17 cellular contexts compared by ENCODE assay signal in genomic region chr10:3395041-3395440, GRCh38.
DNase-seq lines count a peak whose midpoint lies in the region; ATAC-seq and TF ChIP-seq lines count a peak whose summit lies in the region.
"Had no signal": no experiment of that assay in that cellular context is flagged by ENCODE, and none has a peak within 500 bp of the region (broad histone marks: within the 10 kb centered on the region; RNA-seq: fewer than 3 reads in every experiment).

No MANE protein-coding gene starts in this region.

- H3K9me2 ChIP-seq in SK-N-SH: no peaks in the 10 kb centered on the region

- in situ Hi-C loops in transverse colon (cut with MboI; ENCODE audit: low pct_ligation_motif_present in 1 of 4, low pct_unique_long_range_greater_than_20kb in 1 of 4, low sequenced_read_pairs in 3 of 4): no loop called here

- H3K27me3 ChIP-seq in SK-N-SH (ENCODE audit: insufficient read depth) (no peaks in the 10 kb centered on the region), transverse colon (no peaks in the 10 kb centered on the region), H7 (ENCODE audit: control insufficient read depth, insufficient read depth, low read length) (no peaks in the 10 kb centered on the region)
- H3K27me3 ChIP-seq: BE2C, MG63 had no signal

- H3K36me3 ChIP-seq in SK-N-SH (replicated peaks in 1 of 2; ENCODE audit: control insufficient read depth in 1 of 2, insufficient read depth in 2 of 2, low read length in 1 of 2): no peaks in the 10 kb centered on the region
- H3K36me3 ChIP-seq in transverse colon: no peaks in the 10 kb centered on the region
- H3K36me3 ChIP-seq in H7 (replicated peaks; ENCODE audit: control insufficient read depth, insufficient read depth, low read length): no peaks in the 10 kb centered on the region
- H3K36me3 ChIP-seq: BE2C, MG63 had no signal

- H3K4me2 ChIP-seq in SK-N-SH: no peak overlapping the region

- no peaks in the 10 kb centered on the region for H4K20me1 ChIP-seq in SK-N-SH (ENCODE audit: insufficient read depth)

- no peaks in the 10 kb centered on the region for H3K9me3 ChIP-seq in SK-N-SH
- no peaks in the 10 kb centered on the region for H3K9me3 ChIP-seq in transverse colon
- H3K9me3 ChIP-seq: BE2C, Caco-2, MG63 had no signal

- no peak overlapping the region for H3K4me3 ChIP-seq in SK-N-SH (ENCODE audit: low read depth in 2 of 2, low read length in 1 of 2)
- H3K4me3 ChIP-seq in transverse colon: no peak overlapping the region
- no peak overlapping the region for H3K4me3 ChIP-seq in H7 (ENCODE audit: insufficient read depth, low read depth, low read length)
- H3K4me3 ChIP-seq: MG63, SK-N-MC had no signal

- H3K4me1 ChIP-seq in SK-N-SH (ENCODE audit: control insufficient read depth in 1 of 2, insufficient read depth in 2 of 2, low read depth in 1 of 2, low read length in 1 of 2) (peaks cover 6 to 60% of the 10 kb centered on the region in 2 experiments; a peak in 3 of 4 replicates), transverse colon (peaks cover 0 to 5% (median 0%) of the 10 kb centered on the region in 4 donors)
- H3K4me1 ChIP-seq: Caco-2 had no signal

- no peak for ATAC-seq in SK-N-SH treated with all-trans-retinoic acid at 6 μM for 48 hours
- no peak for ATAC-seq in GM21723 (IDR thresholded peaks at IDR 0.05; ENCODE audit: unreplicated experiment)
- ATAC-seq in HG03442 (IDR thresholded peaks at IDR 0.05; ENCODE audit: unreplicated experiment): no peak

- DNase-seq in SK-N-SH: peak; percentile 38
- DNase-seq in NCI-H69 (lab: John Stamatoyannopoulos, UW): peak; percentile 25
- peak; percentile 74 for DNase-seq in kidney tubule cell (ENCODE audit: low spot score)
- DNase-seq in transverse colon: no peak
- no peak for DNase-seq in H7
- DNase-seq: Caco-2; CD4-positive, alpha-beta T cell; DMS 273 treated with DMSO at 0.1 percent for 48 hours; GOT3; MG63; NCI-H187 treated with DMSO at 0.1 percent for 48 hours; NCI-H524 treated with DMSO at 0.1 percent for 48 hours had no signal

- CTCF ChIA-PET in SK-N-SH (lab: Yijun Ruan, JAX): interaction anchor here (1.3 to 2.4 kb wide), 2 partner anchors 8 to 155 kb away, joined by 3 to 10 read pairs; no protein-coding TSS in a partner anchor

- no peak overlapping the region for H3K9ac ChIP-seq in SK-N-SH

- no peak overlapping the region for H2AFZ ChIP-seq in SK-N-SH (ENCODE audit: low read depth)

- H3F3A ChIP-seq in SK-N-SH (replicated peaks; ENCODE audit: insufficient read depth): no peaks in the 10 kb centered on the region

- no peaks in the 10 kb centered on the region for H3K79me2 ChIP-seq in SK-N-SH (ENCODE audit: insufficient read depth)

- peak overlapping the region in 1 of 2 experiments; percentile 95; a peak in 2 of 4 replicates for H3K27ac ChIP-seq in SK-N-SH (ENCODE audit: low read depth in 2 of 2, low read length in 1 of 2)
- H3K27ac ChIP-seq in transverse colon: peak overlapping the region in 3 of 4 donors; percentile 23 to 54 (median 26)
- H3K27ac ChIP-seq: SK-N-MC had no signal

- no peak for TF ChIP-seq RAD21 in SK-N-SH (IDR thresholded peaks at IDR 0.05; ENCODE audit: low read length)

- no peak for TF ChIP-seq EP300 in SK-N-SH (IDR thresholded peaks at IDR 0.05; ENCODE audit: borderline replicate concordance in 1 of 2, low read depth in 1 of 2, low read length in 1 of 2)
- no peak for TF ChIP-seq EP300 in transverse colon (IDR thresholded peaks at IDR 0.05; ENCODE audit: low read depth)

- TF ChIP-seq CTCF in SK-N-SH (IDR thresholded peaks at IDR 0.05): no peak
- no peak for TF ChIP-seq CTCF in transverse colon (IDR thresholded peaks at IDR 0.05)

- TF ChIP-seq POLR2A in transverse colon (IDR thresholded peaks at IDR 0.05): no peak

- WGBS in SK-N-SH (ENCODE audit: low lambda C conversion rate): 100% methylated on average over 3 of the region's 3 CpGs
- 87 to 100% methylated on average over 2 to 3 of the region's 3 CpGs for WGBS in transverse colon (ENCODE audit: low coverage in 1 of 2), 2 donors

- POLR2A ChIA-PET in SK-N-SH (lab: Yijun Ruan, JAX): interaction anchor here (3.2 kb wide), 1 partner anchor 389 kb away, joined by 24 read pairs; the partner anchor contains the start of gene KLF6

- intact Hi-C loops in transverse colon (cut with DNase I; ENCODE audit: low total_unique reads): no loop called here

TF ChIP-seq in SK-N-SH, 30 proteins besides CTCF, POLR2A, EP300 and RAD21:
- TF ChIP-seq ELF1 (IDR thresholded peaks at IDR 0.05) (no peak), FOSL2 (IDR thresholded peaks at IDR 0.05; ENCODE audit: borderline replicate concordance, low read depth) (no peak), CHD2 (IDR thresholded peaks at IDR 0.05; ENCODE audit: low read length, partially characterized antibody) (no peak)

TF ChIP-seq in SK-N-SH treated with all-trans-retinoic acid at 6 μM for 48 hours, 23 proteins besides CTCF, POLR2A, EP300 and RAD21 (continues in another document):
- TF ChIP-seq ZC3H10 (CRISPR knock-in tag; IDR thresholded peaks at IDR 0.05) (no peak), CREB5 (CRISPR knock-in tag; IDR thresholded peaks at IDR 0.05; ENCODE audit: low read depth) (no peak), OSR1 (CRISPR knock-in tag; IDR thresholded peaks at IDR 0.05) (no peak), ZNF8 (CRISPR knock-in tag; IDR thresholded peaks at IDR 0.05) (no peak), ZNF565 (CRISPR knock-in tag; conservative IDR thresholded peaks at IDR 0.05; ENCODE audit: low read depth) (no peak), ESRRG (CRISPR knock-in tag; IDR thresholded peaks at IDR 0.05) (no peak), PPARA (CRISPR knock-in tag; IDR thresholded peaks at IDR 0.05; ENCODE audit: borderline replicate concordance) (no peak), GLIS3 (CRISPR knock-in tag; IDR thresholded peaks at IDR 0.05) (no peak), BACH2 (CRISPR knock-in tag; IDR thresholded peaks at IDR 0.05; ENCODE audit: borderline replicate concordance) (no peak), SNAI2 (CRISPR knock-in tag; IDR thresholded peaks at IDR 0.05) (no peak), ARNTL (CRISPR knock-in tag; IDR thresholded peaks at IDR 0.05; ENCODE audit: borderline replicate concordance, low read depth) (no peak), PATZ1 (CRISPR knock-in tag; IDR thresholded peaks at IDR 0.05; ENCODE audit: borderline replicate concordance) (no peak), ZNF70 (CRISPR knock-in tag; IDR thresholded peaks at IDR 0.05) (no peak), POU6F1 (CRISPR knock-in tag; IDR thresholded peaks at IDR 0.05; ENCODE audit: borderline replicate concordance, low read depth) (no peak)

Comparison
In these comparisons a context has a peak if more than half of its experiments do, and no peak if none do; other contexts are left out.
1. DNase-seq: peak in SK-N-SH (single experiment), NCI-H69 (single experiment) and kidney tubule cell (single experiment); none in transverse colon (single experiment) and H7 (single experiment).